In genomic region chr11:95150977-95151684, GRCh38 we compare ENCODE assay signal across 8 cellular contexts.
A peak's percentile ranks its signal among the peaks of the same experiment; 100 is the strongest.
DNase-seq lines count a peak whose midpoint lies in the region; ATAC-seq, FAIRE-seq and TF ChIP-seq lines count a peak whose summit lies in the region.

No MANE protein-coding gene starts in this region.

- peaks cover 50% of the 10 kb centered on the region for H3K27me3 ChIP-seq in HUES6 (ENCODE audit: control insufficient read depth, insufficient read depth, low read length)
- H3K27me3 ChIP-seq in neural cell (ENCODE audit: insufficient read depth, low read depth, low read length): peaks cover 18% of the 10 kb centered on the region

- H3F3A ChIP-seq in neural cell (ENCODE audit: insufficient read depth, low read length, poor library complexity, severe bottlenecking): no peaks in the 10 kb centered on the region

- no peaks in the 10 kb centered on the region for H3K36me3 ChIP-seq in HUES6 (ENCODE audit: control insufficient read depth, insufficient read depth, low read length)
- no peaks in the 10 kb centered on the region for H3K36me3 ChIP-seq in neural cell (ENCODE audit: insufficient read depth, low read length)

- TF ChIP-seq CTCF in fibroblast of villous mesenchyme (IDR thresholded peaks at IDR 0.05; ENCODE audit: insufficient read depth, low read depth, low read length) (peak; percentile 85), neural cell (IDR thresholded peaks at IDR 0.05; ENCODE audit: poor library complexity, severe bottlenecking) (peak; percentile 87)

- no peaks in the 10 kb centered on the region for H3K9me2 ChIP-seq in neural cell (ENCODE audit: insufficient read depth, low read length)

- H3K79me2 ChIP-seq in neural cell (replicated peaks; ENCODE audit: insufficient read depth, low read length): no peaks in the 10 kb centered on the region

- no peaks in the 10 kb centered on the region for H3K9me3 Mint-ChIP-seq in stimulated activated naive CD8-positive, alpha-beta T cell treated with anti-CD3 and anti-CD28 coated beads, Interleukin-15, amount 100 ng/mL, for 72 hours

- no peak overlapping the region for H3K27ac ChIP-seq in HUES6 (ENCODE audit: low read depth, low read length)
- H3K27ac ChIP-seq in neural cell (ENCODE audit: low read length): no peak overlapping the region

- H3K9ac ChIP-seq in HUES6 (ENCODE audit: low read length): peak overlapping the region; percentile 55
- H3K9ac ChIP-seq in neural cell (ENCODE audit: low read length): no peak overlapping the region

- H3K27me3 Mint-ChIP-seq in stimulated activated naive CD8-positive, alpha-beta T cell treated with anti-CD3 and anti-CD28 coated beads, Interleukin-15, amount 100 ng/mL, for 72 hours: peaks cover 17% of the 10 kb centered on the region

- peak overlapping the region; percentile 13 for H3K4me2 ChIP-seq in neural cell (ENCODE audit: low read length)

- TF ChIP-seq RAD21 in neural cell (conservative IDR thresholded peaks at IDR 0.05): no peak

- peak overlapping the region; percentile 87 to 95 for H3K27ac Mint-ChIP-seq in stimulated activated naive CD8-positive, alpha-beta T cell treated with anti-CD3 and anti-CD28 coated beads, Interleukin-15, amount 100 ng/mL, for 72 hours

- H3K4me3 Mint-ChIP-seq in stimulated activated naive CD8-positive, alpha-beta T cell treated with anti-CD3 and anti-CD28 coated beads, Interleukin-15, amount 100 ng/mL, for 72 hours: peak overlapping the region; percentile 90 to 92

- TF ChIP-seq EP300 in neural cell (conservative IDR thresholded peaks at IDR 0.05; ENCODE audit: poor library complexity, severe bottlenecking): no peak

- no peak overlapping the region for H2AFZ ChIP-seq in neural cell (ENCODE audit: low read depth, low read length)

- ATAC-seq in GM21447 (IDR thresholded peaks at IDR 0.05; ENCODE audit: unreplicated experiment): peak; percentile 88
- peak; percentile 93 for ATAC-seq in stimulated activated naive CD8-positive, alpha-beta T cell treated with anti-CD3 and anti-CD28 coated beads, Interleukin-15, amount 100 ng/mL, for 72 hours

- H3K9me3 ChIP-seq in HUES6 (ENCODE audit: control insufficient read depth, insufficient read depth, low read depth, low read length): no peaks in the 10 kb centered on the region
- no peaks in the 10 kb centered on the region for H3K9me3 ChIP-seq in neural cell (ENCODE audit: low read length)

- FAIRE-seq in RCC 7860 (lab: Jason Lieb, UNC): no peak

- peaks cover 11% of the 10 kb centered on the region; the same call in 1 of the 2 replicates for H3K4me1 ChIP-seq in HUES6 (ENCODE audit: control insufficient read depth, insufficient read depth, low read length)

- peak; percentile 74 for DNase-seq in DMS114 treated with DMSO at 0.1 percent for 48 hours (lab: John Stamatoyannopoulos, UW; ENCODE audit: unreplicated experiment)
- peak; percentile 49 for DNase-seq in RCC 7860 (ENCODE audit: low spot score)
- DNase-seq in activated effector memory CD4-positive, alpha-beta T cell treated with anti-CD3 and anti-CD28 coated beads, Interleukin-2, amount 50 U/mL, for 16 hours: peak; percentile 95
- DNase-seq in fibroblast of villous mesenchyme (ENCODE audit: low read depth): peak; percentile 89
- peak; percentile 91 to 92 for DNase-seq in stimulated activated naive CD8-positive, alpha-beta T cell treated with anti-CD3 and anti-CD28 coated beads, Interleukin-15, amount 100 ng/mL, for 72 hours

- H3K4me3 ChIP-seq in HUES6 (ENCODE audit: low read depth, low read length) (peak overlapping the region; percentile 78), fibroblast of villous mesenchyme (ENCODE audit: low read depth, low read length) (peak overlapping the region; percentile 48), neural cell (ENCODE audit: low read length) (peak overlapping the region; percentile 62)

- no peaks in the 10 kb centered on the region for H4K20me1 ChIP-seq in neural cell (ENCODE audit: insufficient read depth)

- H3K4me1 Mint-ChIP-seq in stimulated activated naive CD8-positive, alpha-beta T cell treated with anti-CD3 and anti-CD28 coated beads, Interleukin-15, amount 100 ng/mL, for 72 hours: peaks cover 39% of the 10 kb centered on the region

TF ChIP-seq in neural cell, 6 proteins besides CTCF, POLR2A, EP300 and RAD21:
- TF ChIP-seq SMC3 (conservative IDR thresholded peaks at IDR 0.05; ENCODE audit: poor library complexity) (peak; percentile 93), POLR2AphosphoS5 (IDR thresholded peaks at IDR 0.05) (no peak)
